Comparison of ENCODE assay signal across 10 cellular contexts in genomic region chr13:48318014-48318713, GRCh38. TPM values are rescaled to one million over a fixed set of nuclear protein-coding genes. Genes with fewer than 3 reads are reported as not detected.
DNase-seq lines count a peak whose midpoint lies in the region; ATAC-seq, FAIRE-seq and TF ChIP-seq lines count a peak whose summit lies in the region.
"Had no signal": no experiment of that assay in that cellular context is flagged by ENCODE, and none has a peak within 500 bp of the region (broad histone marks: within the 10 kb centered on the region; RNA-seq: fewer than 3 reads in every experiment).

No MANE protein-coding gene starts in this region.

- DNase-seq in ELF-1 (ENCODE audit: low read depth, low spot score) (peak; percentile 6), kidney tubule cell (ENCODE audit: low spot score) (peak; percentile 23), small intestine (no peak), NCI-H526 treated with DMSO at 0.1 percent for 48 hours (lab: John Stamatoyannopoulos, UW) (no peak), AG08395 (ENCODE audit: low spot score) (no peak), NCI-H82 treated with DMSO at 0.1 percent for 48 hours (lab: John Stamatoyannopoulos, UW; ENCODE audit: unreplicated experiment) (no peak), endodermal cell (no peak)
- no peak for DNase-seq in activated naive CD8-positive, alpha-beta T cell treated with anti-CD3 and anti-CD28 coated beads, Interleukin-2, amount 10 ng/mL, durations not matched to agents 7 days and 5 days
- DNase-seq: NCI-H187 had no signal

- POLR2A ChIA-PET in activated naive CD8-positive, alpha-beta T cell treated with anti-CD3 and anti-CD28 coated beads, Interleukin-2, amount 10 ng/mL, durations not matched to agents 7 days and 5 days (lab: Charles Lee), result interaction anchor here (1.4 kb wide), 1 partner anchor 85 kb away, joined by 3 read pairs; the partner anchor contains the start of gene ITM2B

- 70 to 85% (median 80%) methylated on average over 41 of the region's 41 CpGs for WGBS in small intestine, 3 donors
- 93 to 97% methylated on average over 33 to 41 of the region's 41 CpGs for WGBS in endodermal cell (ENCODE audit: insufficient coverage in 1 of 2, insufficient read length in 1 of 2), 2 experiments

- H3K27ac Mint-ChIP-seq in activated naive CD8-positive, alpha-beta T cell treated with anti-CD3 and anti-CD28 coated beads, Interleukin-2, amount 10 ng/mL, durations not matched to agents 7 days and 5 days, result peak overlapping the region; percentile 75
- H3K27ac Mint-ChIP-seq in endodermal cell, result no peak overlapping the region

- H3K36me3 ChIP-seq in small intestine (ENCODE audit: control insufficient read depth in 2 of 2, insufficient read depth in 2 of 2, low read length in 2 of 2) (peaks cover 0 to 3% of the 10 kb centered on the region in 2 donors), endodermal cell (ENCODE audit: control insufficient read depth, insufficient read depth, low read length) (no peaks in the 10 kb centered on the region)

- H3K4me3 ChIP-seq in small intestine (ENCODE audit: low read depth in 1 of 2, low read length in 2 of 2) (peak overlapping the region; percentile 21 to 26), endodermal cell (ENCODE audit: low read length) (no peak overlapping the region)

- H3K27me3 Mint-ChIP-seq in activated naive CD8-positive, alpha-beta T cell treated with anti-CD3 and anti-CD28 coated beads, Interleukin-2, amount 10 ng/mL, durations not matched to agents 7 days and 5 days, result no peaks in the 10 kb centered on the region
- no peaks in the 10 kb centered on the region for H3K27me3 Mint-ChIP-seq in endodermal cell (ENCODE audit: insufficient read depth)

- H3K4me1 ChIP-seq in small intestine (ENCODE audit: control insufficient read depth in 2 of 2, insufficient read depth in 1 of 2, low read depth in 1 of 2, low read length in 1 of 2) (no peaks in the 10 kb centered on the region), endodermal cell (ENCODE audit: control insufficient read depth, insufficient read depth, low read length) (no peaks in the 10 kb centered on the region)

- H3K27me3 ChIP-seq in small intestine (ENCODE audit: control insufficient read depth in 2 of 2, insufficient read depth in 2 of 2, low read length in 2 of 2) (no peaks in the 10 kb centered on the region), endodermal cell (ENCODE audit: control insufficient read depth, insufficient read depth, low read length, poor library complexity, severe bottlenecking) (no peaks in the 10 kb centered on the region)

- H3K9me3 ChIP-seq in small intestine (ENCODE audit: control insufficient read depth, low read depth) (no peaks in the 10 kb centered on the region), endodermal cell (ENCODE audit: control insufficient read depth, low read length) (peaks cover 8% of the 10 kb centered on the region)

- peaks cover 71% of the 10 kb centered on the region for H3K36me3 Mint-ChIP-seq in activated naive CD8-positive, alpha-beta T cell treated with anti-CD3 and anti-CD28 coated beads, Interleukin-2, amount 10 ng/mL, durations not matched to agents 7 days and 5 days
- H3K36me3 Mint-ChIP-seq in endodermal cell (ENCODE audit: low read depth), result peaks cover 42% of the 10 kb centered on the region

- peaks cover 11% of the 10 kb centered on the region for H3K9me3 Mint-ChIP-seq in activated naive CD8-positive, alpha-beta T cell treated with anti-CD3 and anti-CD28 coated beads, Interleukin-2, amount 10 ng/mL, durations not matched to agents 7 days and 5 days
- peaks cover 32% of the 10 kb centered on the region for H3K9me3 Mint-ChIP-seq in endodermal cell

- no peak for FAIRE-seq in small intestine (lab: Jason Lieb, UNC)

- ATAC-seq in activated naive CD8-positive, alpha-beta T cell treated with anti-CD3 and anti-CD28 coated beads, Interleukin-2, amount 10 ng/mL, durations not matched to agents 7 days and 5 days (ENCODE audit: low read depth), result no peak

- H3K4me3 Mint-ChIP-seq in activated naive CD8-positive, alpha-beta T cell treated with anti-CD3 and anti-CD28 coated beads, Interleukin-2, amount 10 ng/mL, durations not matched to agents 7 days and 5 days, result no peak overlapping the region
- no peak overlapping the region for H3K4me3 Mint-ChIP-seq in endodermal cell

- H3K4me1 Mint-ChIP-seq in activated naive CD8-positive, alpha-beta T cell treated with anti-CD3 and anti-CD28 coated beads, Interleukin-2, amount 10 ng/mL, durations not matched to agents 7 days and 5 days, result peaks cover 23% of the 10 kb centered on the region
- H3K4me1 Mint-ChIP-seq in endodermal cell, result no peaks in the 10 kb centered on the region

- no peak for TF ChIP-seq CTCF in endodermal cell (conservative IDR thresholded peaks at IDR 0.05)

- H3K9ac ChIP-seq in endodermal cell (ENCODE audit: extremely low read depth, low read length, poor library complexity, severe bottlenecking), result no peak overlapping the region

- H3K27ac ChIP-seq in small intestine (ENCODE audit: low read depth in 1 of 2, low read length in 1 of 2) (peak overlapping the region in 1 of 2 donors; percentile 45), endodermal cell (ENCODE audit: low read depth, low read length) (no peak overlapping the region)
- H3K27ac ChIP-seq: epithelial cell of prostate had no signal

RNA-seq across cellular contexts. Expression of gene RB1, which starts 14.6 kb away (rescaled TPM):
- 10 to 100 TPM; 40.6 to 42.4 TPM for total RNA-seq in activated naive CD8-positive, alpha-beta T cell treated with anti-CD3 and anti-CD28 coated beads, Interleukin-2, amount 10 ng/mL, durations not matched to agents 7 days and 5 days
- 10 to 100 TPM; 11.9 to 25.1 (median 15.2) TPM for polyA plus RNA-seq in small intestine
- 10 to 100 TPM; 18.7 to 20.1 TPM for total RNA-seq in endodermal cell
- 39.4 TPM for polyA plus RNA-seq in endodermal cell (2013, experiment 1 of 2)
- 39.9 TPM for polyA plus RNA-seq in endodermal cell (2013, experiment 2 of 2)

Comparison
In these comparisons a context has a peak if more than half of its experiments do, and no peak if none do; other contexts are left out.
1. DNase-seq: peak in ELF-1 (single experiment) and kidney tubule cell (single experiment); none in activated naive CD8-positive, alpha-beta T cell treated with anti-CD3 and anti-CD28 coated beads, Interleukin-2, amount 10 ng/mL, durations not matched to agents 7 days and 5 days (single experiment), small intestine (single experiment), NCI-H526 treated with DMSO at 0.1 percent for 48 hours (single experiment), AG08395 (single experiment), NCI-H82 treated with DMSO at 0.1 percent for 48 hours (single experiment) and endodermal cell (single experiment).